Comparison of ENCODE assay signal across 8 cellular contexts in the genomic region with DNA sequence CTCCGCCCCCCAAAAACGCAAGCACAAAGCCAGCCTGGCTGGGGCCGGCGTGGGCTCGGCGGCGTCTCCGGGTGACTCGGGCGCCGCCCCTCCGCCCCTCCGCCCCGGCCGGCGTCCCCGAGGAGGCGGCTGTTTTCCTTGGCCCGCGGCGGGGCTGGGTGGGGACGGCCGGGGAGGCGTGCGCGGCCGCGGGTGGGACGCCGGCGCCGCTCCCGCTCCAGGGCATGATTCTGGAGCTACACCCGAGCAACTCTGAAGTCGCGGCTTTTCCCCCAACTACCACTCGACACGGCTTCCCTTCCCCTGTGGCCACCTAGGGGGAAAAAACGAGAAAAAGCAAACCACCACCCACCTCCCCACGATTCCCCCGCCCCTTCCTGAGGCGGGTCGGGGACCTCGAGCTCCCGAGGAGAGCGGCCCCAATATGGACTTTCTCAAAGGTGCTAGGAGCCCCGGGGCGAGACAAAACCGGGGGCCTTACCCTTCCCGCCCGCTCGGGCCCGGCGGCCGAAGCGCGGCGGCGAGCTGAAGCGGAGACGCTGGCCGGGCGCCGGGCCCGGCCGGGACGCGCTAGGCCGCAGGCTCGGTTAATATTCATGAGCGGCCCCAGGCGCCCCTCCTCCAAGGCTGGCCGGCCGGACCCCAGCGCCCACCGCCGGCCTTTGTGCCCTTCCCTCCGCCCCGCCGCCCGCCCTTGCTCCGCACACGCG. TPM values are rescaled to one million over a fixed set of nuclear protein-coding genes. Genes with fewer than 3 reads are reported as not detected.
A peak's percentile ranks its signal among the peaks of the same experiment; 100 is the strongest.
DNase-seq lines count a peak whose midpoint lies in the region; ATAC-seq and TF ChIP-seq lines count a peak whose summit lies in the region.

No MANE protein-coding gene starts in this region.

- H3K36me3 ChIP-seq in HUES6 (ENCODE audit: control insufficient read depth, insufficient read depth, low read length) (no peaks in the 10 kb centered on the region), left lung (peaks cover 0 to 8% of the 10 kb centered on the region in 2 donors)

- peak; percentile 85 for DNase-seq in DMS53 (lab: John Stamatoyannopoulos, UW)
- DNase-seq in left lung, result peak; percentile 46 to 86
- DNase-seq in stimulated activated CD4-positive, alpha-beta T cell treated with anti-CD3 and anti-CD28 coated beads, Interleukin-4, amount 100 ng/mL, for 24 hours, result peak; percentile 45
- no peak for DNase-seq in NCI-H2029 (lab: John Stamatoyannopoulos, UW)

- H3K9ac ChIP-seq in HUES6 (ENCODE audit: low read length), result peak overlapping the region; percentile 84

- H3K27ac ChIP-seq in HUES6 (ENCODE audit: low read depth, low read length) (peak overlapping the region; percentile 89; the same call in 1 of the 2 replicates), cingulate gyrus (ENCODE audit: low read depth, low read length) (peak overlapping the region; percentile 95), left lung (peak overlapping the region; percentile 93 to 98)

- ATAC-seq in GM21360 (IDR thresholded peaks at IDR 0.05; ENCODE audit: unreplicated experiment) (peak; percentile 19), left lung (peak; percentile 22)
- ATAC-seq in activated CD4-positive, CD25-positive, alpha-beta regulatory T cell treated with anti-CD3 and anti-CD28 coated beads, Interleukin-2, amount 50 U/mL, for 24 hours, result peak; percentile 5 to 12

- H3K27me3 ChIP-seq in HUES6 (ENCODE audit: control insufficient read depth, insufficient read depth, low read length), result peaks cover 30% of the 10 kb centered on the region
- H3K27me3 ChIP-seq in left lung, result peaks cover 0 to 13% of the 10 kb centered on the region in 2 donors

- H3K4me3 ChIP-seq in HUES6 (ENCODE audit: low read depth, low read length) (peak overlapping the region; percentile 75), left lung (peak overlapping the region; percentile 76 to 79)

- intact Hi-C loops in left lung (cut with DNase I), result loop anchor here in 1 of 2 donors (10.0 kb wide), 1 partner anchor 78 kb away; no protein-coding TSS in a partner anchor

- H3K4me1 ChIP-seq in HUES6 (ENCODE audit: control insufficient read depth, insufficient read depth, low read length) (peaks cover 47% of the 10 kb centered on the region), left lung (peaks cover 11 to 50% of the 10 kb centered on the region in 2 donors)

- no peak for TF ChIP-seq CTCF in left lung (IDR thresholded peaks at IDR 0.05)

- no peaks in the 10 kb centered on the region for H3K9me3 ChIP-seq in HUES6 (ENCODE audit: control insufficient read depth, insufficient read depth, low read depth, low read length)
- H3K9me3 ChIP-seq in left lung, result no peaks in the 10 kb centered on the region

RNA-seq across cellular contexts. Expression of gene ARHGAP21, which starts 0.9 kb away (rescaled TPM):
- total RNA-seq in left lung, result 10 to 100 TPM; 74.3 to 79.3 TPM
